26 cellular contexts compared by ENCODE assay signal in the genomic region with DNA sequence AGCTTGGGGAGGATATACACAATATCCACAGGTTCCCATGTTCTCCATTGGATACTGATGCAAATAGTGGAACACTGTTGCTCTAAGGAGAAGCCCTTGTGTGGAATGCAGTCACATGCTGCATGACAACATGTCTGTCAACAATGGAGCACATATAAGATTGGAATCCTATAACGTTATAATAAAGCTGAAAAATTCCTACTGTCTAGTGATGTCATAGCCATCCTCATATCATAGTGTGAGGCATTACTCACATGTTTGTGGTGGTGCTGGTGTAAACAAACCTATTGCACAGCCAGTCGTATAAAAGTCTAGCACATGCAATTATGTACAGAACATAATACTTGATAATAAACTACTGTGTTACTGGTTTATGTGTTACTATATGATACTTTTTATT.
DNase-seq lines count a peak whose midpoint lies in the region; FAIRE-seq and TF ChIP-seq lines count a peak whose summit lies in the region.
"Had no signal": no experiment of that assay in that cellular context is flagged by ENCODE, and none has a peak within 500 bp of the region (broad histone marks: within the 10 kb centered on the region; RNA-seq: fewer than 3 reads in every experiment).

No MANE protein-coding gene starts in this region.

- no peaks in the 10 kb centered on the region for H3K36me3 ChIP-seq in bronchial epithelial cell (ENCODE audit: control insufficient read depth, insufficient read depth, low read length)
- H3K36me3 ChIP-seq: HAP-1, SJSA1, tibial artery had no signal

- FAIRE-seq in bronchial epithelial cell (lab: Jason Lieb, UNC), result no peak
- FAIRE-seq: frontal cortex, G401.6, TTC549 had no signal

- TF ChIP-seq CTCF in LNCaP clone FGC (IDR thresholded peaks at IDR 0.05; ENCODE audit: control insufficient read depth, extremely low read depth, insufficient read depth) (no peak), bronchial epithelial cell (IDR thresholded peaks at IDR 0.05; ENCODE audit: insufficient read depth, low read length, severe bottlenecking) (no peak), fibroblast of the aortic adventitia (IDR thresholded peaks at IDR 0.05; ENCODE audit: insufficient read depth, low read length) (no peak)

- no peak overlapping the region for H3K4me3 ChIP-seq in LNCaP clone FGC (ENCODE audit: low read depth, low read length)
- H3K4me3 ChIP-seq in bronchial epithelial cell (ENCODE audit: low read depth, low read length), result no peak overlapping the region
- no peak overlapping the region for H3K4me3 ChIP-seq in fibroblast of the aortic adventitia (ENCODE audit: low read depth, low read length)
- H3K4me3 ChIP-seq: HAP-1, lung, SJSA1, tibial artery had no signal

- DNase-seq in DMS53 (lab: John Stamatoyannopoulos, UW), result peak; percentile 60
- peak; percentile 23 for DNase-seq in LNCaP clone FGC (ENCODE audit: low read depth)
- peak; percentile 53 for DNase-seq in bronchial epithelial cell (ENCODE audit: low read depth)
- peak; percentile 8 for DNase-seq in fibroblast of the aortic adventitia (ENCODE audit: low read depth)
- DNase-seq in stimulated activated CD4-positive, alpha-beta T cell treated with anti-CD3 and anti-CD28 coated beads, Interleukin-2, amount 100 ng/mL, for 48 hours, result no peak
- no peak for DNase-seq in globus pallidus (ENCODE audit: low spot score)
- DNase-seq in activated effector memory CD4-positive, alpha-beta T cell treated with Interleukin-2 at 50 U/mL for 16 hours, result no peak
- no peak for DNase-seq in activated T-cell treated with anti-CD3 and anti-CD28 coated beads for 4 hours
- DNase-seq: activated CD4-positive, alpha-beta T cell treated with anti-CD3 and anti-CD28 coated beads, Interleukin-2, amount 50 U/mL, for 4 hours; activated naive CD4-positive, alpha-beta T cell; activated T-cell treated with anti-CD3 and anti-CD28 coated beads, Interleukin-2, amount 50 U/mL, for 72 hours; CD8-positive, alpha-beta T cell; DMS 273 treated with DMSO at 0.1 percent for 48 hours; Kasumi-1; naive thymus-derived CD8-positive, alpha-beta T cell; NCI-H2107; NCI-H82; stimulated activated CD4-positive, alpha-beta T cell treated with anti-CD3 and anti-CD28 coated beads, Interleukin-12 subunit alpha, Interleukin-12 subunit beta, amount 100 ng/mL, for 4 hours; stimulated activated CD4-positive, alpha-beta T cell treated with anti-CD3 and anti-CD28 coated beads, Interleukin-4, amount 100 ng/mL, for 4 hours; tibial artery had no signal

- H3K27me3 ChIP-seq in bronchial epithelial cell (ENCODE audit: control insufficient read depth, insufficient read depth, low read length), result no peaks in the 10 kb centered on the region
- H3K27me3 ChIP-seq: SJSA1, tibial artery had no signal

Comparison
In these comparisons a context has a peak if more than half of its experiments do, and no peak if none do; other contexts are left out.
1. DNase-seq: peak in DMS53 (single experiment), LNCaP clone FGC (single experiment), bronchial epithelial cell (single experiment) and fibroblast of the aortic adventitia (single experiment); none in stimulated activated CD4-positive, alpha-beta T cell treated with anti-CD3 and anti-CD28 coated beads, Interleukin-2, amount 100 ng/mL, for 48 hours (0 of 2), globus pallidus (single experiment), activated effector memory CD4-positive, alpha-beta T cell treated with Interleukin-2 at 50 U/mL for 16 hours (single experiment) and activated T-cell treated with anti-CD3 and anti-CD28 coated beads for 4 hours (single experiment).